ENCODE assay signal across 15 cellular contexts in the genomic region with DNA sequence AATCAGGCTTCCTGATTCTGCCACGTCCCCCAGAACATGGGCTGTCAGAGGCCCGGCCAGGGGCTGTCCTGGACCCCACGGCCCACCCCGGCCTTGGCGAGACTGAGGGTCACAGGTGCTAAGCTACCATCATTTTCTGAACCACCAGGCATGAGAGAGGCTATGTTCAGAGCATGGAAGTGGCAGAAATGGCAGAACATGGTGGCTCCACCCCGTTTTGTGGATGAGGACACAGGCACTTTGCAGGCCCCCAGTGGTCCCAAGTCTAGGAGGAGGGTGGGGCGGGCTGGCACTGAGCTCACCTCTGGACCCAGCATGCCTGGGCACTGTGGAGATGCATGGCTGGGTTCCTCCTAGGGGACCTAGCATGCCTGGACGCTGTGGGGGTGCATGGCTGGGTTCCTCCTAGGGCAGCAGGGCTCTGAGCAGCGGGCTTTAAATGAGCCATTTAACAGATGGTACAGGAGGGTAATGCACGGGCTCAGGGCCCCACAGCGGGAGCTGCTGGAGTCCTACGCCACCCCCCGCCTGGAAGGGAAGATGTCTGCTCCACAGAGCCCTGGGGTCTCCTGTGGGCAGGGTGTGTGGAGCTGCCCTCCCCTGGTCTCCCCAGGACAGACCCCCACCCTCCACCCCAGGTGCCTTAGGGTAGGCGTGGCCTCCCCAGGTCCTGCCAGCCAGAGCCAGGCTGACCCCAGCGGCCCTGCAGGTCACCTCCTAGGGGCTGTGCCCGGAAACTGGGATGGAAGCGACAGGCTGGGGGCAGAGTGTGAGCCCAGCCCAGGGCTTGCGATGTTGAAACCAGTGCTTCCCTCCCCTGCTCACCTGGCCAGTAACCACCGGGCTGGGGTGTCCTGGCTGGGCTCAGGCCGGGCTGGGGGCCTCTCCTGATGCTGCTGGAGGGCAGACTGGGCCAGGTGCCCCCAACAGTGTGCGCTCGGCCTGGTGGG. TPM values are rescaled to one million over a fixed set of nuclear protein-coding genes. Genes with fewer than 3 reads are reported as not detected.
A peak's percentile ranks its signal among the peaks of the same experiment; 100 is the strongest.
DNase-seq lines count a peak whose midpoint lies in the region; ATAC-seq, FAIRE-seq and TF ChIP-seq lines count a peak whose summit lies in the region.
"Had no signal": no experiment of that assay in that cellular context is flagged by ENCODE, and none has a peak within 500 bp of the region (broad histone marks: within the 10 kb centered on the region; RNA-seq: fewer than 3 reads in every experiment).

No MANE protein-coding gene starts in this region.

- no peak overlapping the region for H3K18ac ChIP-seq in mesenchymal stem cell (ENCODE audit: low read depth in 1 of 2, low read length in 2 of 2)

- no peak overlapping the region for H3K14ac ChIP-seq in mesenchymal stem cell (ENCODE audit: low read length in 2 of 2)

- no peak for TF ChIP-seq EP300 in A549 (IDR thresholded peaks at IDR 0.05)

- H3K4me3 ChIP-seq in A549 (peak overlapping the region; percentile 21), GM23248 (no peak overlapping the region), mesenchymal stem cell (ENCODE audit: insufficient read depth in 1 of 2, low read depth in 1 of 2, low read length in 2 of 2) (no peak overlapping the region)
- H3K4me3 ChIP-seq: HAP-1 had no signal

- H3K9me3 Mint-ChIP-seq in activated CD8-positive, alpha-beta T cell treated with anti-CD3 and anti-CD28 coated beads for 36 hours, result peaks cover 3% of the 10 kb centered on the region

- H2BK15ac ChIP-seq in mesenchymal stem cell (ENCODE audit: low read depth, poor library complexity, severe bottlenecking), result no peak overlapping the region

- no peak for TF ChIP-seq RAD21 in A549 (conservative IDR thresholded peaks at IDR 0.05 in 1 of 2, IDR thresholded peaks at IDR 0.05 in 1 of 2)

- H3K79me1 ChIP-seq in mesenchymal stem cell (replicated peaks; ENCODE audit: low read length, poor library complexity, severe bottlenecking), result no peaks in the 10 kb centered on the region

- no peak overlapping the region for H2BK120ac ChIP-seq in mesenchymal stem cell (ENCODE audit: low read depth, low read length)

- peak overlapping the region; percentile 79 for H2AK5ac ChIP-seq in mesenchymal stem cell (ENCODE audit: low read length, severe bottlenecking)

- H2BK5ac ChIP-seq in mesenchymal stem cell (ENCODE audit: low read depth, low read length, poor library complexity, severe bottlenecking), result peak overlapping the region; percentile 81

- peak overlapping the region; percentile 44 for H2AFZ ChIP-seq in GM23248
- H2AFZ ChIP-seq in mesenchymal stem cell (ENCODE audit: low read depth, low read length), result no peak overlapping the region

- no peak for TF ChIP-seq CTCF in A549 (IDR thresholded peaks at IDR 0.05)
- no peak for TF ChIP-seq CTCF in activated CD8-positive, alpha-beta T cell treated with anti-CD3 and anti-CD28 coated beads for 36 hours (IDR thresholded peaks at IDR 0.05)

- peak overlapping the region; percentile 19; the same call in 1 of the 2 replicates for H3K9ac ChIP-seq in GM23248
- H3K9ac ChIP-seq in mesenchymal stem cell (ENCODE audit: low read length), result peak overlapping the region; percentile 75

- peaks cover 52% of the 10 kb centered on the region for H3K4me1 ChIP-seq in A549
- peaks cover 8% of the 10 kb centered on the region; the same call in 1 of the 2 replicates for H3K4me1 ChIP-seq in GM23248 (ENCODE audit: insufficient read depth)
- peaks cover 47% of the 10 kb centered on the region for H3K4me1 ChIP-seq in mesenchymal stem cell (ENCODE audit: control insufficient read depth, insufficient read depth, low read depth, low read length)
- H3K4me1 ChIP-seq: HAP-1 had no signal

- peak in 1 of 2 experiments; percentile 76 for DNase-seq in A549 (ENCODE audit: low read depth in 1 of 2, low spot score in 1 of 2)
- peak; percentile 11 for DNase-seq in GM23248
- DNase-seq in activated CD8-positive, alpha-beta T cell treated with anti-CD3 and anti-CD28 coated beads for 36 hours, result no peak
- no peak for DNase-seq in mesenchymal stem cell
- DNase-seq in medulla oblongata (ENCODE audit: extremely low spot score), result no peak
- DNase-seq in effector CD8-positive, alpha-beta T cell (lab: John Stamatoyannopoulos, UW), result no peak
- DNase-seq: activated gamma-delta T cell; central memory CD4-positive, alpha-beta T cell; NCI-H2171 treated with DMSO at 0.1 percent for 48 hours had no signal

- no peak for FAIRE-seq in A549 (lab: Jason Lieb, UNC)

- TF ChIP-seq POLR2A in A549 (IDR thresholded peaks at IDR 0.05; ENCODE audit: low read length) (no peak; the same call in 1 of the 2 replicates), GM18505 (IDR thresholded peaks at IDR 0.05; ENCODE audit: borderline replicate concordance, extremely low read depth, insufficient read depth, insufficient read length) (no peak)

- H3K27me3 ChIP-seq in GM23248 (replicated peaks; ENCODE audit: insufficient read depth) (no peaks in the 10 kb centered on the region), mesenchymal stem cell (ENCODE audit: control insufficient read depth in 1 of 2, insufficient read depth in 1 of 2, low read length in 2 of 2) (peaks cover 0 to 17% of the 10 kb centered on the region in 2 experiments)

- H3K79me2 ChIP-seq in GM23248 (ENCODE audit: insufficient read depth), result no peaks in the 10 kb centered on the region

- CTCF ChIA-PET in A549 (lab: Yijun Ruan, JAX), result interaction anchor here (0.6 to 1.8 kb wide), 5 partner anchors 12 to 101 kb away, joined by 3 to 5 read pairs (median 3); no protein-coding TSS in a partner anchor
- CTCF ChIA-PET in activated CD8-positive, alpha-beta T cell treated with anti-CD3 and anti-CD28 coated beads for 36 hours (lab: Charles Lee), result no interaction called here

- H3K36me3 ChIP-seq in GM23248 (ENCODE audit: low read depth) (no peaks in the 10 kb centered on the region), mesenchymal stem cell (ENCODE audit: control insufficient read depth in 1 of 2, insufficient read depth in 2 of 2, low read depth in 1 of 2, low read length in 2 of 2) (no peaks in the 10 kb centered on the region)
- H3K36me3 ChIP-seq: HAP-1 had no signal

- no peak overlapping the region for H4K8ac ChIP-seq in mesenchymal stem cell (ENCODE audit: low read length)

- in situ Hi-C loops in GM23248 (cut with MboI), result no loop called here

- POLR2A ChIA-PET in A549 (lab: Yijun Ruan, JAX), result no interaction called here
- POLR2A ChIA-PET in activated CD8-positive, alpha-beta T cell treated with anti-CD3 and anti-CD28 coated beads for 36 hours (lab: Charles Lee), result interaction anchor here (1.2 kb wide), 1 partner anchor 35 kb away, joined by 3 read pairs; no protein-coding TSS in a partner anchor

- 0% methylated on average over 7 of the region's 22 CpGs for WGBS in A549 (ENCODE audit: missing lambda C conversion rate)
- WGBS in GM23248 (ENCODE audit: low coverage in 1 of 2, low lambda C conversion rate in 2 of 2, missing lambda C conversion rate in 2 of 2), 2 experiments, result 67% methylated on average over 21 to 22 of the region's 22 CpGs
- 84% methylated on average over 20 of the region's 22 CpGs for WGBS in mesenchymal stem cell

- peaks cover 6% of the 10 kb centered on the region; the same call in 1 of the 3 replicates for H3K9me3 ChIP-seq in A549
- no peaks in the 10 kb centered on the region for H3K9me3 ChIP-seq in GM23248 (ENCODE audit: low read depth)
- no peaks in the 10 kb centered on the region for H3K9me3 ChIP-seq in mesenchymal stem cell (ENCODE audit: control insufficient read depth, low read length)

- no peak overlapping the region for H4K91ac ChIP-seq in mesenchymal stem cell (ENCODE audit: low read length)

- ATAC-seq in A549, result peak; percentile 30 to 49
- ATAC-seq in activated CD8-positive, alpha-beta T cell treated with anti-CD3 and anti-CD28 coated beads for 36 hours, result peak; percentile 5
- no peak for ATAC-seq in GM19467 (IDR thresholded peaks at IDR 0.05; ENCODE audit: unreplicated experiment)
- no peak for ATAC-seq in GM18505 (IDR thresholded peaks at IDR 0.05; ENCODE audit: unreplicated experiment)
- ATAC-seq: WTC11 had no signal

- H3K36me3 Mint-ChIP-seq in activated CD8-positive, alpha-beta T cell treated with anti-CD3 and anti-CD28 coated beads for 36 hours (ENCODE audit: low read depth), result no peaks in the 10 kb centered on the region
- H3K36me3 Mint-ChIP-seq: natural killer cell treated with Interleukin-12 subunit alpha and Interleukin-12 subunit beta and Interleukin-15 and Interleukin-18, amount 100 ng/mL, for 72 hours had no signal

- H3K9me2 ChIP-seq in GM23248 (ENCODE audit: insufficient read depth), result no peaks in the 10 kb centered on the region

- peaks cover 9% of the 10 kb centered on the region for H3K27me3 Mint-ChIP-seq in activated CD8-positive, alpha-beta T cell treated with anti-CD3 and anti-CD28 coated beads for 36 hours

- no peaks in the 10 kb centered on the region for H4K20me1 ChIP-seq in GM23248 (ENCODE audit: insufficient read depth)

- H3K4me2 ChIP-seq in A549 (peak overlapping the region; percentile 91), GM23248 (ENCODE audit: unreplicated experiment) (no peak overlapping the region), mesenchymal stem cell (ENCODE audit: low read length, poor library complexity, severe bottlenecking) (peak overlapping the region; percentile 19)

- intact Hi-C loops in activated CD8-positive, alpha-beta T cell treated with anti-CD3 and anti-CD28 coated beads for 36 hours (cut with micrococcal nuclease), result no loop called here

- H3K4me1 Mint-ChIP-seq in activated CD8-positive, alpha-beta T cell treated with anti-CD3 and anti-CD28 coated beads for 36 hours (ENCODE audit: low read depth), result peaks cover 5% of the 10 kb centered on the region
- H3K4me1 Mint-ChIP-seq: WTC11 had no signal

- peak overlapping the region; percentile 97 to 99 for H3K27ac ChIP-seq in A549
- no peak overlapping the region for H3K27ac ChIP-seq in GM23248
- peak overlapping the region; percentile 77 for H3K27ac ChIP-seq in mesenchymal stem cell (ENCODE audit: low read length, poor library complexity, severe bottlenecking)

- no peak overlapping the region for H3K27ac Mint-ChIP-seq in activated CD8-positive, alpha-beta T cell treated with anti-CD3 and anti-CD28 coated beads for 36 hours
- H3K27ac Mint-ChIP-seq: natural killer cell treated with Interleukin-12 subunit alpha and Interleukin-12 subunit beta and Interleukin-15 and Interleukin-18, amount 100 ng/mL, for 72 hours; WTC11 had no signal

- no peak overlapping the region for H3K23ac ChIP-seq in mesenchymal stem cell (ENCODE audit: low read length in 2 of 2)

- peaks cover 15% of the 10 kb centered on the region for H3F3A ChIP-seq in GM23248 (ENCODE audit: insufficient read depth)

- H3K4ac ChIP-seq in mesenchymal stem cell (ENCODE audit: low read depth in 1 of 2, low read length in 2 of 2), result no peak overlapping the region

- H2BK12ac ChIP-seq in mesenchymal stem cell (ENCODE audit: low read length in 2 of 2), result no peak overlapping the region

- no peak overlapping the region for H3K4me3 Mint-ChIP-seq in activated CD8-positive, alpha-beta T cell treated with anti-CD3 and anti-CD28 coated beads for 36 hours
- H3K4me3 Mint-ChIP-seq: natural killer cell treated with Interleukin-12 subunit alpha and Interleukin-12 subunit beta and Interleukin-15 and Interleukin-18, amount 100 ng/mL, for 72 hours; WTC11 had no signal

RNA-seq across cellular contexts. Expression of a gene that starts 6.1 kb away (rescaled TPM):
- 7.4 and 24.5 TPM in 2 replicates for polyA plus RNA-seq in A549 (2011; rRNA removed)
- polyA plus RNA-seq in A549 (2012; cell fraction: cytosol; rRNA removed), result 10.8 and 14.4 TPM in 2 replicates
- 48.3 and 55.5 TPM in 2 replicates for polyA plus RNA-seq in A549 (2012; cell fraction: nucleus; rRNA removed)
- polyA plus RNA-seq in A549 (2017; fragmentation: RNase III; extraction: RNeasy Plus Mini Kit Qiagen cat#74134 plus additional on column Dnase treatment), result 0.18 to 0.55 TPM (median 0.18 TPM) in 3 replicates
- 26.6 and 31.9 TPM in 2 replicates for polyA minus RNA-seq in A549 (2011; rRNA and poly(A)+ RNA removed)
- total RNA-seq in GM23248 (2014; rRNA removed; shearing (Covaris generic)), result not detected in 2 replicates
- not detected in 2 replicates for polyA plus RNA-seq in GM23248 (2016; fragmentation: Nextera tagmentation; extraction: Ambion mirVana)
- not detected for total RNA-seq in activated CD8-positive, alpha-beta T cell treated with anti-CD3 and anti-CD28 coated beads for 36 hours
- polyA plus RNA-seq in mesenchymal stem cell (2013, experiment 1 of 2), result not detected
- not detected for polyA plus RNA-seq in mesenchymal stem cell (2013, experiment 2 of 2)
- total RNA-seq: LHCN-M2; natural killer cell treated with Interleukin-12 subunit alpha and Interleukin-12 subunit beta and Interleukin-15 and Interleukin-18, amount 100 ng/mL, for 72 hours had no signal

Comparison
In these comparisons a context has a peak if more than half of its experiments do, and no peak if none do; other contexts are left out.
1. ATAC-seq: peak in A549 (2 of 2) and activated CD8-positive, alpha-beta T cell treated with anti-CD3 and anti-CD28 coated beads for 36 hours (single experiment); none in GM19467 (single experiment) and GM18505 (single experiment).